ENCODE assay signal across 23 cellular contexts in genomic region chr7:133411402-133411801, GRCh38.
"Had no signal": no experiment of that assay in that cellular context is flagged by ENCODE, and none has a peak within 500 bp of the region (broad histone marks: within the 10 kb centered on the region; RNA-seq: fewer than 3 reads in every experiment).

No MANE protein-coding gene starts in this region.

- FAIRE-seq: small intestine, urothelium cell line had no signal

- H3K27me3 ChIP-seq: neural progenitor cell, ovary, right lobe of liver, sigmoid colon, stomach, thyroid gland, tibial nerve, upper lobe of left lung, vagina had no signal

- H3K4me1 ChIP-seq: neural progenitor cell, psoas muscle, right lobe of liver, sigmoid colon, stomach, thyroid gland, vagina had no signal

- H3K4me2 ChIP-seq: neural progenitor cell had no signal

- H2AFZ ChIP-seq: neural progenitor cell, parathyroid adenoma had no signal

- H3K36me3 ChIP-seq: neural progenitor cell, ovary, right lobe of liver, sigmoid colon, stomach, thoracic aorta, thyroid gland, tibial nerve, upper lobe of left lung, vagina had no signal

- H3K4me3 ChIP-seq: neural progenitor cell, ovary, psoas muscle, right lobe of liver, sigmoid colon, stomach, thoracic aorta, thyroid gland, tibial nerve, upper lobe of left lung, vagina had no signal

- H3K9ac ChIP-seq: neural progenitor cell, parathyroid adenoma had no signal

- H3K9me3 ChIP-seq: ovary, psoas muscle, right lobe of liver, sigmoid colon, stomach, thoracic aorta, thyroid gland, tibial nerve, upper lobe of left lung, vagina had no signal

- DNase-seq: occipital lobe; ovary; posterior cingulate gyrus; psoas muscle; right cardiac atrium; right lobe of liver; sigmoid colon; small intestine; stimulated activated CD4-positive, alpha-beta T cell treated with anti-CD3 and anti-CD28 coated beads, Interleukin-15, amount 100 ng/mL, for 24 hours; stimulated activated CD4-positive, alpha-beta T cell treated with anti-CD3 and anti-CD28 coated beads, Interleukin-2, amount 100 ng/mL, for 24 hours; stimulated activated CD4-positive, alpha-beta T cell treated with anti-CD3 and anti-CD28 coated beads, Interleukin-2, amount 100 ng/mL, for 48 hours; stimulated activated CD4-positive, alpha-beta T cell treated with anti-CD3 and anti-CD28 coated beads, Interleukin-4, amount 100 ng/mL, for 24 hours; stimulated activated naive B cell treated with anti-CD40 and anti-IgM and Interleukin-4, amounts not matched to agents 10 μg/mL and 1 μg/mL and 100 μg/mL, for 72 hours; stimulated activated naive CD4-positive, alpha-beta T cell treated with Interleukin-2 at 50 U/mL for 16 hours; stomach; thyroid gland; upper lobe of left lung had no signal
